ENCODE assay signal across 10 cellular contexts in the genomic region with DNA sequence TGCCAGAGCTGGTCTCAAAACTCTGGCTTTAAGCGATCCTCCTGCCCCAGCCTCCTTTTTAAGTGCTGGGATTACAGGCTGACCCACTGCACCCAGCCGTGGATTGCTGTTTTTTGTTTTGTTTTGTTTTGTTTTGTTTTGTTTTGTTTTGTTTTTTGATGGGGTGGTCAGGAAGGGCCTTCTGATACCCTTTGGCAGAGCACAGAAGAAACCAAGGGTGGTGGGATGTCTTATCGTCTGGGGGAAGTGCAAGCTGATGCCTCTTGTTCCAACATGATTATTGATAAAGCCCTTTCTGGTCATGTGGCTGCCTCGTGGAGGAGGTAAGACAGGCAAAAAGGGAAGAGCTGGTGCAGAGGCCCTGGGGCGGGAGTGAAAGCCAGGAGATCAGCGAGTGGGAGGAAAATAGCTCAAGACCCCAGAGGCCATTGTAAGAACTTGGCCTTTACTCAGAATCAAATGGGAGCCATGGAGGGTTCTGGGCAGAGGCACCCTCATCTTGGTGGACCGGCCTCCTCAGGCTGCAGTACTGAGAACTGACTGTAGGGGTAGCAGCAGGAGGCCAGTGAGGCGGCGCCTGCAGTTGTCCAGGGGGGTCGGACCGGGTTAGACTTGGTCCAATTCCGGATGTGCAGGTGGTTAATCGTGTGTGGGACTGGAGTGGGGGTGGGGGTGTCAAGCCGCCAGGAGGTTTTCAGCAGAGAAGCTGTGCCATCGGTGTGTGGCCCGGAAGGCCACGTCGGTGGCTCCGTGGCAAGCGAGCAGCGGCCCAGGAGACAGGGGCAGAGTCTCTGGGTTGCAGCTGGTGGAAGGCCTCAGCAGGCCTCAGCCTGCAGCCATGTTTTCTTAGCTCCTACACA.
A peak's percentile ranks its signal among the peaks of the same experiment; 100 is the strongest.
DNase-seq lines count a peak whose midpoint lies in the region; FAIRE-seq and TF ChIP-seq lines count a peak whose summit lies in the region.
"Had no signal": no experiment of that assay in that cellular context is flagged by ENCODE, and none has a peak within 500 bp of the region (broad histone marks: within the 10 kb centered on the region; RNA-seq: fewer than 3 reads in every experiment).

No MANE protein-coding gene starts in this region.

- intact Hi-C loops in cardiac septum (cut with DNase I) = no loop called here

- H3K27me3 ChIP-seq in cardiac muscle cell (no peaks in the 10 kb centered on the region), hepatocyte (no peaks in the 10 kb centered on the region)

- no peak overlapping the region for H2AFZ ChIP-seq in hepatocyte

- TF ChIP-seq CTCF in cardiac muscle cell (IDR thresholded peaks at IDR 0.05; ENCODE audit: low read depth, low read length) = peak; percentile 41
- peak; percentile 29 for TF ChIP-seq CTCF in hepatocyte (IDR thresholded peaks at IDR 0.05; ENCODE audit: poor library complexity)

- no peaks in the 10 kb centered on the region for H3K4me1 Mint-ChIP-seq in activated CD4-positive, alpha-beta memory T cell treated with anti-CD3 and anti-CD28 coated beads, Interleukin-2, amount 10 ng/mL, durations not matched to agents 7 days and 5 days

- H3K4me2 ChIP-seq in hepatocyte = no peak overlapping the region

- H3K36me3 Mint-ChIP-seq in activated CD4-positive, alpha-beta memory T cell treated with anti-CD3 and anti-CD28 coated beads, Interleukin-2, amount 10 ng/mL, durations not matched to agents 7 days and 5 days (ENCODE audit: low read depth) = no peaks in the 10 kb centered on the region

- peaks cover 7% of the 10 kb centered on the region for H3K79me2 ChIP-seq in hepatocyte

- no peak overlapping the region for H3K27ac ChIP-seq in cardiac muscle cell
- no peak overlapping the region for H3K27ac ChIP-seq in hepatocyte
- H3K27ac ChIP-seq: epithelial cell of prostate had no signal

- no peaks in the 10 kb centered on the region for H3K36me3 ChIP-seq in cardiac muscle cell
- no peaks in the 10 kb centered on the region for H3K36me3 ChIP-seq in hepatocyte (replicated peaks; ENCODE audit: insufficient read depth, low read depth)

- POLR2A ChIA-PET in activated CD4-positive, alpha-beta memory T cell treated with anti-CD3 and anti-CD28 coated beads, Interleukin-2, amount 10 ng/mL, durations not matched to agents 7 days and 5 days (lab: Charles Lee) = no interaction called here

- WGBS in hepatocyte (ENCODE audit: low lambda C conversion rate, missing lambda C conversion rate) = 96% methylated on average over 21 of the region's 21 CpGs

- H3K9me3 Mint-ChIP-seq in activated CD4-positive, alpha-beta memory T cell treated with anti-CD3 and anti-CD28 coated beads, Interleukin-2, amount 10 ng/mL, durations not matched to agents 7 days and 5 days = no peaks in the 10 kb centered on the region

- no peaks in the 10 kb centered on the region for H4K20me1 ChIP-seq in hepatocyte (ENCODE audit: insufficient read depth, poor library complexity, severe bottlenecking)

- CTCF ChIA-PET in activated CD4-positive, alpha-beta memory T cell treated with anti-CD3 and anti-CD28 coated beads, Interleukin-2, amount 10 ng/mL, durations not matched to agents 7 days and 5 days (lab: Charles Lee) = interaction anchor here (1.1 to 2.4 kb wide), 3 partner anchors 9 to 87 kb away, joined by 5 to 9 read pairs (median 9); no protein-coding TSS in a partner anchor

- H3K9me3 ChIP-seq in cardiac muscle cell (ENCODE audit: low read depth) (no peaks in the 10 kb centered on the region), hepatocyte (ENCODE audit: low read depth) (no peaks in the 10 kb centered on the region)

- no peak overlapping the region for H3K27ac Mint-ChIP-seq in activated CD4-positive, alpha-beta memory T cell treated with anti-CD3 and anti-CD28 coated beads, Interleukin-2, amount 10 ng/mL, durations not matched to agents 7 days and 5 days

- peaks cover 3% of the 10 kb centered on the region for H3K27me3 Mint-ChIP-seq in activated CD4-positive, alpha-beta memory T cell treated with anti-CD3 and anti-CD28 coated beads, Interleukin-2, amount 10 ng/mL, durations not matched to agents 7 days and 5 days

- H3K4me3 ChIP-seq in cardiac muscle cell (no peak overlapping the region), hepatocyte (no peak overlapping the region)

- FAIRE-seq in urothelium cell line (lab: Jason Lieb, UNC) = no peak

- H3K4me3 Mint-ChIP-seq in activated CD4-positive, alpha-beta memory T cell treated with anti-CD3 and anti-CD28 coated beads, Interleukin-2, amount 10 ng/mL, durations not matched to agents 7 days and 5 days = no peak overlapping the region

- no peaks in the 10 kb centered on the region for H3K9me2 ChIP-seq in hepatocyte (replicated peaks; ENCODE audit: insufficient read depth)

- H3K4me1 ChIP-seq in cardiac muscle cell (ENCODE audit: low read depth) = peaks cover 70% of the 10 kb centered on the region
- peaks cover 33% of the 10 kb centered on the region for H3K4me1 ChIP-seq in hepatocyte (ENCODE audit: insufficient read depth)

- peak in 1 of 2 donors; percentile 25 for DNase-seq in cardiac muscle cell (ENCODE audit: low read depth in 1 of 2, low spot score in 1 of 2)
- DNase-seq in cardiac septum (ENCODE audit: low spot score) = no peak
- peak; percentile 27 for DNase-seq in activated CD4-positive, alpha-beta memory T cell treated with anti-CD3 and anti-CD28 coated beads, Interleukin-2, amount 10 ng/mL, durations not matched to agents 7 days and 5 days
- DNase-seq in hepatocyte (ENCODE audit: low spot score) = no peak
- peak; percentile 41 for DNase-seq in urothelium cell line (ENCODE audit: low spot score)
- DNase-seq in inferior parietal cortex (ENCODE audit: extremely low spot score) = no peak
- DNase-seq in NCI-H2029 treated with DMSO at 0.1 percent for 48 hours (lab: John Stamatoyannopoulos, UW) = no peak
- DNase-seq in NCI-H1417 treated with DMSO at 0.1 percent for 48 hours (lab: John Stamatoyannopoulos, UW) = no peak
- DNase-seq: NCI-H2171 treated with DMSO at 0.1 percent for 48 hours had no signal

Comparison
In these comparisons a context has a peak if more than half of its experiments do, and no peak if none do; other contexts are left out.
1. DNase-seq: peak in activated CD4-positive, alpha-beta memory T cell treated with anti-CD3 and anti-CD28 coated beads, Interleukin-2, amount 10 ng/mL, durations not matched to agents 7 days and 5 days (single experiment) and urothelium cell line (single experiment); none in cardiac septum (single experiment), hepatocyte (single experiment), inferior parietal cortex (single experiment), NCI-H2029 treated with DMSO at 0.1 percent for 48 hours (single experiment) and NCI-H1417 treated with DMSO at 0.1 percent for 48 hours (single experiment).